ENCODE assay signal across 8 cellular contexts in the genomic region with DNA sequence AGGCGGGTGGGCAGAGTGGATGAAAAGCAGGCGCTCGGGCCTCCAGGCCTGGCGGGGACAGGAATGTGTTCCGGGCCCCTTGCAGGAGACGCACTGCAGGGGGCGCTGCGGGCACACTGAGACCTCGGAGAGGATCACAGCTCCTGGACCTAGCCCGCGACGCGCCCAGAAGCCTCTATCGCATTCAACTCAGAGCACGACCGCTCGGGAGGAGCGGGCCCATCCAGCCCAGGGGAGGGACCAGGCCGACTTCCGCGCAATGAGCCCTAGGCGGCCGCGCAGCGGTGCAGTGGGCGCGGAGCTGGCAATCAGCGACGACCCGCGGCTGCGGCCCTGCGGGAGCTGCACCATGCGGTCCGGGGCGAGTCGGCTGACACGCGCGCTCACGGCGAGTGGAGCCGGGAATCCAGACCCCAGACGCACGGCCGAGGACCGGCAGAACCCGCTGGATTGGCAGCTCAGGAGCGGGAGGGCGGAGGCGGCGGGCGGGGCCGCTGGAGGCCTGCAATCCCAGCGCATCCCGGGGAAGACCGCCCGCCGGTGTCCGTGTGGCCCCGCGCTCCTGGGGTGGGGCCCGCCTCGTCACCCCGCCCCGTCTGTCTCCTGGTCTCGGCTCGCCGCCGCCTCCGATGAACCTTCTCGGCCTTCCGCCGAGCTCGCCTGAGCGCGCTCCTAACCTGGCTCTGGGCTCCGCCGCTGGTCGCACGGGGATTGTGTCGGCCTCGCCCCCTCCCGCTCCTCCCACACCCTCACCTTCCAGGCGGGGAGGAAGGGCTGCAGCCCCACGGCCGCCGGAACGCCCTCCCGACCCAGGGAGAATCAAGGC. TPM values are rescaled to one million over a fixed set of nuclear protein-coding genes. Genes with fewer than 3 reads are reported as not detected.
DNase-seq lines count a peak whose midpoint lies in the region; ATAC-seq, FAIRE-seq and TF ChIP-seq lines count a peak whose summit lies in the region.

No MANE protein-coding gene starts in this region.

- peak; percentile 88 for TF ChIP-seq CTCF in D721Med (IDR thresholded peaks at IDR 0.05; ENCODE audit: insufficient read depth, missing control alignments)
- peak; percentile 99 for TF ChIP-seq CTCF in endodermal cell (conservative IDR thresholded peaks at IDR 0.05)

- no peaks in the 10 kb centered on the region for H3K9me3 ChIP-seq in endodermal cell (ENCODE audit: control insufficient read depth, low read length)
- no peaks in the 10 kb centered on the region for H3K9me3 ChIP-seq in mesodermal cell (ENCODE audit: control insufficient read depth, low read length)

- peaks cover 8% of the 10 kb centered on the region for H3K4me1 Mint-ChIP-seq in activated CD8-positive, alpha-beta memory T cell treated with anti-CD3 and anti-CD28 coated beads, Interleukin-2, amount 10 ng/mL, durations not matched to agents 7 days and 5 days
- H3K4me1 Mint-ChIP-seq in endodermal cell, result peaks cover 7% of the 10 kb centered on the region

- ATAC-seq in GM21390 (IDR thresholded peaks at IDR 0.05; ENCODE audit: unreplicated experiment), result peak; percentile 88
- peak; percentile 95 for ATAC-seq in activated CD8-positive, alpha-beta memory T cell treated with anti-CD3 and anti-CD28 coated beads, Interleukin-2, amount 10 ng/mL, durations not matched to agents 7 days and 5 days

- H3K27me3 ChIP-seq in endodermal cell (ENCODE audit: control insufficient read depth, insufficient read depth, low read length, poor library complexity, severe bottlenecking), result peaks cover 58% of the 10 kb centered on the region

- CTCF ChIA-PET in activated CD8-positive, alpha-beta memory T cell treated with anti-CD3 and anti-CD28 coated beads, Interleukin-2, amount 10 ng/mL, durations not matched to agents 7 days and 5 days (lab: Charles Lee), result interaction anchor here (0.7 to 14.7 kb wide), 41 partner anchors 8 to 500 kb away, joined by 3 to 191 read pairs (median 5); a partner anchor contains a TSS

- H3K9me3 Mint-ChIP-seq in activated CD8-positive, alpha-beta memory T cell treated with anti-CD3 and anti-CD28 coated beads, Interleukin-2, amount 10 ng/mL, durations not matched to agents 7 days and 5 days (ENCODE audit: low read depth), result no peaks in the 10 kb centered on the region
- H3K9me3 Mint-ChIP-seq in endodermal cell, result no peaks in the 10 kb centered on the region

- peak overlapping the region; percentile 85 for H3K27ac Mint-ChIP-seq in activated CD8-positive, alpha-beta memory T cell treated with anti-CD3 and anti-CD28 coated beads, Interleukin-2, amount 10 ng/mL, durations not matched to agents 7 days and 5 days
- H3K27ac Mint-ChIP-seq in endodermal cell, result peak overlapping the region; percentile 17

- H3K27me3 Mint-ChIP-seq in activated CD8-positive, alpha-beta memory T cell treated with anti-CD3 and anti-CD28 coated beads, Interleukin-2, amount 10 ng/mL, durations not matched to agents 7 days and 5 days, result peaks cover 14% of the 10 kb centered on the region
- peaks cover 42% of the 10 kb centered on the region for H3K27me3 Mint-ChIP-seq in endodermal cell (ENCODE audit: insufficient read depth)

- H3K4me3 Mint-ChIP-seq in activated CD8-positive, alpha-beta memory T cell treated with anti-CD3 and anti-CD28 coated beads, Interleukin-2, amount 10 ng/mL, durations not matched to agents 7 days and 5 days, result peak overlapping the region; percentile 79
- peak overlapping the region; percentile 64 for H3K4me3 Mint-ChIP-seq in endodermal cell

- H3K27ac ChIP-seq in endodermal cell (ENCODE audit: low read depth, low read length) (no peak overlapping the region), mesodermal cell (ENCODE audit: low read depth, low read length, severe bottlenecking) (no peak overlapping the region)

- no peak for FAIRE-seq in D721Med (lab: Jason Lieb, UNC)

- H3K4me1 ChIP-seq in endodermal cell (ENCODE audit: control insufficient read depth, insufficient read depth, low read length) (no peaks in the 10 kb centered on the region), mesodermal cell (ENCODE audit: control insufficient read depth, insufficient read depth, low read length, poor library complexity, severe bottlenecking) (no peaks in the 10 kb centered on the region)

- no peaks in the 10 kb centered on the region for H3K36me3 ChIP-seq in endodermal cell (ENCODE audit: control insufficient read depth, insufficient read depth, low read length)
- no peaks in the 10 kb centered on the region for H3K36me3 ChIP-seq in mesodermal cell (ENCODE audit: control insufficient read depth, insufficient read depth, low read length)

- peak overlapping the region; percentile 20 for H3K9ac ChIP-seq in endodermal cell (ENCODE audit: extremely low read depth, low read length, poor library complexity, severe bottlenecking)

- no peaks in the 10 kb centered on the region for H3K36me3 Mint-ChIP-seq in activated CD8-positive, alpha-beta memory T cell treated with anti-CD3 and anti-CD28 coated beads, Interleukin-2, amount 10 ng/mL, durations not matched to agents 7 days and 5 days
- H3K36me3 Mint-ChIP-seq in endodermal cell (ENCODE audit: low read depth), result no peaks in the 10 kb centered on the region

- peak overlapping the region; percentile 83 for H3K4me3 ChIP-seq in endodermal cell (ENCODE audit: low read length)
- peak overlapping the region; percentile 55 for H3K4me3 ChIP-seq in mesodermal cell (ENCODE audit: extremely low read depth, insufficient read depth, low read length, poor library complexity, severe bottlenecking)

- 0 to 1% methylated on average over 27 to 90 of the region's 90 CpGs for WGBS in endodermal cell (ENCODE audit: insufficient coverage in 1 of 2, insufficient read length in 1 of 2), 2 experiments
- 1% methylated on average over 69 to 79 of the region's 90 CpGs for WGBS in mesodermal cell (ENCODE audit: insufficient coverage in 2 of 2), 2 experiments

- DNase-seq in D721Med (ENCODE audit: insufficient read length, low spot score), result peak; percentile 87
- DNase-seq in HUDEP-2 (lab: John Stamatoyannopoulos, UW; ENCODE audit: unreplicated experiment in 76 of 76), result peak in 74 of 76 experiments; percentile 59 to 94 (median 86)
- DNase-seq in NOMO-1 treated with DMSO at 0.1 percent for 48 hours (lab: John Stamatoyannopoulos, UW; ENCODE audit: unreplicated experiment), result peak; percentile 95
- DNase-seq in activated CD8-positive, alpha-beta memory T cell treated with anti-CD3 and anti-CD28 coated beads, Interleukin-2, amount 10 ng/mL, durations not matched to agents 7 days and 5 days, result peak; percentile 97
- DNase-seq in endodermal cell, result peak; percentile 99
- peak; percentile 85 for DNase-seq in stimulated activated CD8-positive, alpha-beta memory T cell treated with anti-CD3 and anti-CD28 coated beads, Interleukin-15, amount 100 ng/mL, for 24 hours (ENCODE audit: low read depth)

RNA-seq across cellular contexts. Expression of a gene that starts 33.5 kb away (rescaled TPM):
- total RNA-seq in activated CD8-positive, alpha-beta memory T cell treated with anti-CD3 and anti-CD28 coated beads, Interleukin-2, amount 10 ng/mL, durations not matched to agents 7 days and 5 days, result not detected
- total RNA-seq in endodermal cell, result under 1 TPM; 0.13 to 0.53 TPM
- polyA plus RNA-seq in endodermal cell (2013, experiment 1 of 2), result 1.1 TPM
- polyA plus RNA-seq in endodermal cell (2013, experiment 2 of 2), result 0.87 TPM
- 1.2 TPM for polyA plus RNA-seq in mesodermal cell (2013, experiment 1 of 2)
- 0.71 TPM for polyA plus RNA-seq in mesodermal cell (2013, experiment 2 of 2)
